8 cellular contexts compared by ENCODE assay signal in genomic region chr2:172103471-172104292, GRCh38. TPM values are rescaled to one million over a fixed set of nuclear protein-coding genes. Genes with fewer than 3 reads are reported as not detected.
DNase-seq lines count a peak whose midpoint lies in the region; ATAC-seq and TF ChIP-seq lines count a peak whose summit lies in the region.

No MANE protein-coding gene starts in this region.

- no peak for TF ChIP-seq EP300 in tibial nerve (IDR thresholded peaks at IDR 0.05)

- no peak for TF ChIP-seq POLR2A in tibial nerve (IDR thresholded peaks at IDR 0.05)

- H3K79me2 ChIP-seq in OCI-LY7 (ENCODE audit: insufficient read depth, low read depth, low read length), result no peaks in the 10 kb centered on the region
- no peaks in the 10 kb centered on the region for H3K79me2 ChIP-seq in neural progenitor cell (ENCODE audit: low read depth)

- H3K36me3 Mint-ChIP-seq in neural progenitor cell, result no peaks in the 10 kb centered on the region

- CTCF ChIA-PET in OCI-LY7 (lab: Charles Lee; ENCODE audit: unreplicated experiment), result interaction anchor here (0.8 to 1.1 kb wide), 2 partner anchors 293 to 400 kb away, joined by 3 read pairs; no protein-coding TSS in a partner anchor

- H3K9me3 Mint-ChIP-seq in neural progenitor cell, result no peaks in the 10 kb centered on the region

- peaks cover 63% of the 10 kb centered on the region for H3F3A ChIP-seq in neural progenitor cell (ENCODE audit: low read depth)

- intact Hi-C loops in OCI-LY7 (cut with micrococcal nuclease; ENCODE audit: unreplicated experiment), result loop anchor here (1.0 to 10.0 kb wide), 5 partner anchors 99 to 529 kb away; no protein-coding TSS in a partner anchor

- DNase-seq in COLO829 (ENCODE audit: low spot score) (peak; percentile 91), HT-29 (ENCODE audit: low spot score) (peak; percentile 88), OCI-LY7 (ENCODE audit: low spot score) (peak; percentile 76), fibroblast of mammary gland (ENCODE audit: low read depth) (peak; percentile 86), neural progenitor cell (ENCODE audit: low spot score) (peak; percentile 90), tibial nerve (ENCODE audit: low spot score in 2 of 2) (peak; percentile 59 to 73)
- DNase-seq in activated T-cell treated with anti-CD3 and anti-CD28 coated beads, Interleukin-2, amount 50 U/mL, for 48 hours, result peak; percentile 89 to 91

- no peak overlapping the region for H3K9ac ChIP-seq in neural progenitor cell

- H3K36me3 ChIP-seq in OCI-LY7 (ENCODE audit: insufficient read depth, low read length) (no peaks in the 10 kb centered on the region), neural progenitor cell (no peaks in the 10 kb centered on the region), tibial nerve (no peaks in the 10 kb centered on the region)

- TF ChIP-seq CTCF in OCI-LY7 (conservative IDR thresholded peaks at IDR 0.05; ENCODE audit: low read length), result peak; percentile 100
- TF ChIP-seq CTCF in fibroblast of mammary gland (conservative IDR thresholded peaks at IDR 0.05; ENCODE audit: control insufficient read depth, insufficient read depth, low read depth, low read length), result peak; percentile 82
- TF ChIP-seq CTCF in neural progenitor cell (IDR thresholded peaks at IDR 0.05), result peak; percentile 96
- TF ChIP-seq CTCF in tibial nerve (IDR thresholded peaks at IDR 0.05), result peak; percentile 68 to 89 (median 78)

- peaks cover 45% of the 10 kb centered on the region for H3K4me1 Mint-ChIP-seq in neural progenitor cell

- H3K9me3 ChIP-seq in OCI-LY7 (ENCODE audit: low read length), result no peaks in the 10 kb centered on the region
- no peaks in the 10 kb centered on the region for H3K9me3 ChIP-seq in neural progenitor cell (ENCODE audit: low read depth)
- H3K9me3 ChIP-seq in tibial nerve, result no peaks in the 10 kb centered on the region

- POLR2A ChIA-PET in OCI-LY7 (lab: Charles Lee), result interaction anchor here (1.0 to 1.7 kb wide), 4 partner anchors 10 to 291 kb away, joined by 3 to 4 read pairs (median 4); partner anchors contain the start of gene DLX1

- 8 to 9% methylated on average over 25 of the region's 25 CpGs for WGBS in tibial nerve, 2 donors

- H3K4me1 ChIP-seq in OCI-LY7 (ENCODE audit: insufficient read depth, low read length, poor library complexity, severe bottlenecking) (no peaks in the 10 kb centered on the region), neural progenitor cell (peaks cover 38% of the 10 kb centered on the region), tibial nerve (peaks cover 0 to 76% (median 52%) of the 10 kb centered on the region in 4 donors)

- BruUV-seq in OCI-LY7 (replicated peaks; lab: Mats Ljungman, UMichigan), result no TSS peak

- peak overlapping the region; percentile 90 for H3K4me2 ChIP-seq in OCI-LY7 (ENCODE audit: low read length)
- H3K4me2 ChIP-seq in neural progenitor cell, result peak overlapping the region; percentile 80

- H3K27me3 ChIP-seq in neural progenitor cell, result peaks cover 100% of the 10 kb centered on the region
- H3K27me3 ChIP-seq in tibial nerve, result peaks cover 18 to 100% of the 10 kb centered on the region in 2 donors

- H4K20me1 ChIP-seq in OCI-LY7 (ENCODE audit: insufficient read depth, low read length) (no peaks in the 10 kb centered on the region), neural progenitor cell (ENCODE audit: low read depth) (peaks cover 50% of the 10 kb centered on the region)

- ATAC-seq in HG03565 (IDR thresholded peaks at IDR 0.05; ENCODE audit: unreplicated experiment), result no peak

- peaks cover 85% of the 10 kb centered on the region for H3K27me3 Mint-ChIP-seq in neural progenitor cell (ENCODE audit: insufficient read depth, low read depth)

- H3K27ac ChIP-seq in OCI-LY7 (ENCODE audit: low read depth, low read length, poor library complexity, severe bottlenecking) (no peak overlapping the region), neural progenitor cell (no peak overlapping the region), tibial nerve (no peak overlapping the region)

- H2AFZ ChIP-seq in OCI-LY7 (ENCODE audit: low read length) (peak overlapping the region; percentile 89), neural progenitor cell (replicated peaks) (no peak overlapping the region)

- H3K4me3 ChIP-seq in OCI-LY7 (ENCODE audit: low read depth, low read length, poor library complexity, severe bottlenecking), result peak overlapping the region; percentile 68
- peak overlapping the region; percentile 57 for H3K4me3 ChIP-seq in fibroblast of mammary gland (ENCODE audit: control insufficient read depth, low read depth, low read length)
- H3K4me3 ChIP-seq in neural progenitor cell, result peak overlapping the region; percentile 54
- peak overlapping the region in 2 of 4 donors; percentile 50 to 65 for H3K4me3 ChIP-seq in tibial nerve

- no peak overlapping the region for H3K27ac Mint-ChIP-seq in neural progenitor cell

- no peaks in the 10 kb centered on the region for H3K9me2 ChIP-seq in OCI-LY7 (ENCODE audit: insufficient read depth, low read length)

- H3K4me3 Mint-ChIP-seq in neural progenitor cell, result peak overlapping the region; percentile 85

RNA-seq across cellular contexts. Expression of gene DLX2, which starts 1.0 kb away (rescaled TPM):
- total RNA-seq in HT-29 (2014; rRNA removed; shearing (Covaris generic)), result not detected in 2 replicates
- 0.22 TPM in 1 of 2 replicates, not detected in the other for total RNA-seq in OCI-LY7 (2014; rRNA removed; shearing (Covaris generic))
- total RNA-seq in OCI-LY7 (2022) (not detected in 2 replicates), neural progenitor cell (ENCODE audit: low replicate concordance) (0.19 TPM in 1 of 2 replicates, not detected in the other), tibial nerve (not detected)

RNA-seq across cellular contexts. Expression of gene DLX1, which starts 18.4 kb away (rescaled TPM):
- total RNA-seq in HT-29 (2014; rRNA removed; shearing (Covaris generic)), result 0.08 and 0.18 TPM in 2 replicates
- total RNA-seq in OCI-LY7 (2014; rRNA removed; shearing (Covaris generic)), result not detected in 2 replicates
- total RNA-seq in OCI-LY7 (2022), result not detected in 2 replicates
- total RNA-seq in neural progenitor cell (ENCODE audit: low replicate concordance), result not detected in 2 replicates
- under 1 TPM in 1 of 4 donors, not detected in 3; 0.44 TPM for total RNA-seq in tibial nerve
